24 cellular contexts compared by ENCODE assay signal in the genomic region with DNA sequence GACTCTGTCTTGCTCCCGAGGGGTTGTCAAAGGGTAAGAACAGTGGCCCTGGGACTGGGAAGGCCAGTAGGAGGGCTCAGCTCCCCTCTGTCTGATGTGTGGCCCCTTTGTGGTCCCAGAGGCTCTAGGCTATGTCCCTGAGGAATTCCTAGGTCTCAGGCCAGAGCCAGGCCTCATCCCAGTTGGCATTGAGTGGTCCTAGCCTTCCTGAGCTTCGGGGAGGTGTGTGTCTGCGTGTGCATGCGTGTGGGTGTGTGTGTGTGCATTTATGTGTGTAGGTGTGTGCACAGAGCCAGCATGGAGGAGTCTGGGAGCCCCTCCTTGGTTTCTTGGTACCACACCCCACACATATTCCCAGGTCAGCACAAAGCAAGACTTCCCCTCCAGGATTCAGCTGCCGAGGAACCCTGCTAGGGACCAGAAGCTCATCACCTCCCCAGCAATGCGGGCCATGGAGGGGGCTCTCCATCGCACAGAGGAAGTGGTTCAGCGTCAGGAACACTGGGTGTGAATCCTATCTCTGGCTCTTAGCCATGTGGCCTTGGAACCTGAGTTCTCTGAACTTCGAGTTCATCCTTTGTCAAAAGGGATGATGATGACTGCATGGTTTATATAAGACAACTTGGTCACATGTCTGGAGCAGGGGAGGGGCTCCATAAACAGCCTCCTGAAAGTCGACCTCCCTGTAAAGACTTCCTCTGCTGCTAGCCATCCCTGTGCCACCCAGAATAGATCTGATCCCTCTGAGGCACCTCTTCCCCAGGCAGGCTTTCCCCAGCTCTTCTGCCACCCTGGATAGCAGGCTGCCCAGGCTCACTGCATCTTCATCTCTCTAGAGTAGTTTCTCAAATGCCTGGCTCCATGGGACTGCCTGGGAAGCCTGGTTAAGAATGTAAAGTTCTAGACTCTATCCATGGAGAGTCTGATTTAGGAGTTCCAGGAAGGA. TPM values are rescaled to one million over a fixed set of nuclear protein-coding genes. Genes with fewer than 3 reads are reported as not detected.
DNase-seq lines count a peak whose midpoint lies in the region; ATAC-seq, FAIRE-seq and TF ChIP-seq lines count a peak whose summit lies in the region.
"Had no signal": no experiment of that assay in that cellular context is flagged by ENCODE, and none has a peak within 500 bp of the region (broad histone marks: within the 10 kb centered on the region; RNA-seq: fewer than 3 reads in every experiment).

No MANE protein-coding gene starts in this region.

- TF ChIP-seq EP300 in HepG2 (IDR thresholded peaks at IDR 0.05; ENCODE audit: low read depth in 2 of 2, low read length in 2 of 2): no peak
- TF ChIP-seq EP300 in HepG2 (CRISPR knock-in tag; IDR thresholded peaks at IDR 0.05; ENCODE audit: borderline replicate concordance): no peak

- no peaks in the 10 kb centered on the region for H4K20me1 ChIP-seq in HepG2 (ENCODE audit: insufficient read depth, low read length)

- H3K4me3 ChIP-seq in HepG2 (replicated peaks in 1 of 3; ENCODE audit: insufficient read depth in 1 of 3, low read depth in 2 of 3, low read length in 3 of 3): no peak overlapping the region
- no peak overlapping the region for H3K4me3 ChIP-seq in spleen
- no peak overlapping the region for H3K4me3 ChIP-seq in ascending aorta
- H3K4me3 ChIP-seq: esophagus muscularis mucosa, lung, thyroid gland had no signal

- H2AFZ ChIP-seq in HepG2 (ENCODE audit: low read length): no peak overlapping the region

- H3K79me2 ChIP-seq in HepG2 (ENCODE audit: insufficient read depth, low read length): no peaks in the 10 kb centered on the region

- H3K4me1 Mint-ChIP-seq in central memory CD8-positive, alpha-beta T cell: peaks cover 11% of the 10 kb centered on the region

- peak overlapping the region; percentile 10 for H3K27ac Mint-ChIP-seq in central memory CD8-positive, alpha-beta T cell (ENCODE audit: low read depth)
- H3K27ac Mint-ChIP-seq: activated naive CD8-positive, alpha-beta T cell; activated T-cell treated with anti-CD3 and anti-CD28 coated beads, Interleukin-2, amount 50 U/mL, for 24 hours; stimulated activated effector memory CD8-positive, alpha-beta T cell treated with anti-CD3 and anti-CD28 coated beads, Interleukin-12 subunit alpha, Interleukin-12 subunit beta, amount 100 ng/mL, for 72 hours had no signal

- BruUV-seq in HepG2 (replicated peaks; lab: Mats Ljungman, UMichigan): no TSS peak

- no peak for TF ChIP-seq POLR2A in HepG2 (IDR thresholded peaks at IDR 0.05; ENCODE audit: insufficient read depth in 1 of 2, low read depth in 2 of 2, low read length in 2 of 2)
- TF ChIP-seq POLR2A in spleen (IDR thresholded peaks at IDR 0.05): no peak

- FAIRE-seq in HepG2 (lab: Jason Lieb, UNC): no peak

- no peak overlapping the region for H3K27ac ChIP-seq in HepG2 (ENCODE audit: extremely low read length, insufficient read depth, low read length)
- no peak overlapping the region for H3K27ac ChIP-seq in spleen
- no peak overlapping the region for H3K27ac ChIP-seq in ascending aorta
- H3K27ac ChIP-seq: 22Rv1, esophagus muscularis mucosa, thyroid gland had no signal

- H3K9ac ChIP-seq in HepG2 (ENCODE audit: insufficient read depth, low read depth, low read length): no peak overlapping the region

- no peak for TF ChIP-seq RAD21 in HepG2 (CRISPR knock-in tag; IDR thresholded peaks at IDR 0.05)

- intact Hi-C loops in HepG2 (cut with micrococcal nuclease; ENCODE audit: unreplicated experiment): loop anchor here (5.0 kb wide), 2 partner anchors 40 to 115 kb away; partner anchors contain the start of gene GSTM4
- intact Hi-C loops in spleen (cut with DNase I; ENCODE audit: low total_unique reads): loop anchor here (5.0 kb wide), 1 partner anchor 130 kb away; no protein-coding TSS in a partner anchor
- intact Hi-C loops in ascending aorta (cut with DNase I): loop anchor here (5.0 kb wide), 2 partner anchors 35 to 130 kb away; no protein-coding TSS in a partner anchor

- POLR2A ChIA-PET in HepG2 (lab: Yijun Ruan, JAX): interaction anchor here (1.2 kb wide), 1 partner anchor 8 kb away, joined by 4 read pairs; the partner anchor contains the start of gene EPS8L3

- H3K4me3 Mint-ChIP-seq in central memory CD8-positive, alpha-beta T cell: no peak overlapping the region
- H3K4me3 Mint-ChIP-seq: activated naive CD8-positive, alpha-beta T cell; activated T-cell treated with anti-CD3 and anti-CD28 coated beads, Interleukin-2, amount 50 U/mL, for 24 hours; naive B cell; stimulated activated effector memory CD8-positive, alpha-beta T cell treated with anti-CD3 and anti-CD28 coated beads, Interleukin-12 subunit alpha, Interleukin-12 subunit beta, amount 100 ng/mL, for 72 hours had no signal

- TF ChIP-seq CTCF in HepG2 (CRISPR knock-in tag; IDR thresholded peaks at IDR 0.05): no peak
- TF ChIP-seq CTCF in spleen (IDR thresholded peaks at IDR 0.05 in 8 of 11, conservative IDR thresholded peaks at IDR 0.05 in 3 of 11): no peak
- no peak for TF ChIP-seq CTCF in ascending aorta (IDR thresholded peaks at IDR 0.05)

- in situ Hi-C loops in HepG2 (cut with HindIII; ENCODE audit: extremely low pct_ligation_motif_present, low pct_unique_long_range_greater_than_20kb): loop anchor here (5.0 kb wide), 3 partner anchors 55 to 225 kb away; partner anchors contain the start of gene GNAI3

- H3K4me1 ChIP-seq in HepG2 (ENCODE audit: insufficient read depth, low read length): peaks cover 42% of the 10 kb centered on the region
- peaks cover 0 to 20% (median 7%) of the 10 kb centered on the region in 6 donors for H3K4me1 ChIP-seq in spleen
- H3K4me1 ChIP-seq in ascending aorta: peaks cover 0 to 6% of the 10 kb centered on the region in 2 donors

- 48% methylated on average over 6 of the region's 10 CpGs for WGBS in HepG2 (ENCODE audit: low lambda C conversion rate)
- WGBS in spleen, 5 donors: 53 to 67% (median 56%) methylated on average over 10 of the region's 10 CpGs

- H3K9me3 ChIP-seq in HepG2 (ENCODE audit: low read length) (no peaks in the 10 kb centered on the region), spleen (no peaks in the 10 kb centered on the region), ascending aorta (no peaks in the 10 kb centered on the region)
- H3K9me3 ChIP-seq: BE2C, esophagus muscularis mucosa, thyroid gland had no signal

- H3K36me3 ChIP-seq in HepG2 (replicated peaks in 1 of 2; ENCODE audit: control insufficient read depth in 1 of 2, insufficient read depth in 2 of 2, low read length in 2 of 2): no peaks in the 10 kb centered on the region
- H3K36me3 ChIP-seq in spleen: no peaks in the 10 kb centered on the region
- H3K36me3 ChIP-seq in ascending aorta: no peaks in the 10 kb centered on the region
- H3K36me3 ChIP-seq: BE2C, esophagus muscularis mucosa, thyroid gland had no signal

- CTCF ChIA-PET in HepG2 (lab: Yijun Ruan, JAX; ENCODE audit: low intra/inter-chr PET ratio, low total read pairs): interaction anchor here (0.8 kb wide), 1 partner anchor 129 kb away, joined by 4 read pairs; no protein-coding TSS in a partner anchor

- no peaks in the 10 kb centered on the region for H3K36me3 Mint-ChIP-seq in central memory CD8-positive, alpha-beta T cell (ENCODE audit: insufficient read depth)
- H3K36me3 Mint-ChIP-seq: activated naive CD8-positive, alpha-beta T cell; naive B cell; stimulated activated effector memory CD8-positive, alpha-beta T cell treated with anti-CD3 and anti-CD28 coated beads, Interleukin-12 subunit alpha, Interleukin-12 subunit beta, amount 100 ng/mL, for 72 hours had no signal

- DNase-seq in DMS 273 (lab: John Stamatoyannopoulos, UW; ENCODE audit: unreplicated experiment): peak; percentile 12
- no peak for DNase-seq in DMS 273 treated with DMSO at 0.1 percent for 48 hours (lab: John Stamatoyannopoulos, UW)
- DNase-seq in central memory CD8-positive, alpha-beta T cell (ENCODE audit: low spot score in 2 of 2): no peak
- DNase-seq in HepG2 (ENCODE audit: low spot score): peak; percentile 50
- peak; percentile 58 for DNase-seq in spleen
- no peak for DNase-seq in activated CD4-positive, CD25-positive, alpha-beta regulatory T cell treated with anti-CD3 and anti-CD28 coated beads, Interleukin-2, amount 50 U/mL, for 72 hours
- DNase-seq in OCI-M2 (lab: John Stamatoyannopoulos, UW; ENCODE audit: unreplicated experiment): no peak
- no peak for DNase-seq in ascending aorta (ENCODE audit: low spot score in 2 of 2)
- DNase-seq: activated CD4-positive, alpha-beta T cell treated with anti-CD3 and anti-CD28 coated beads, Interleukin-2, amount 50 U/mL, for 48 hours; activated T-cell treated with anti-CD3 and anti-CD28 coated beads, Interleukin-2, amount 50 U/mL, for 24 hours; BE2C; naive B cell; NCI-H1436 treated with DMSO at 0.1 percent for 48 hours; NCI-H2171 treated with DMSO at 0.1 percent for 48 hours; SW 1271; thyroid gland had no signal

- H3K9me3 Mint-ChIP-seq in central memory CD8-positive, alpha-beta T cell: no peaks in the 10 kb centered on the region
- H3K9me3 Mint-ChIP-seq: activated T-cell treated with anti-CD3 and anti-CD28 coated beads, Interleukin-2, amount 50 U/mL, for 24 hours; naive B cell; stimulated activated effector memory CD8-positive, alpha-beta T cell treated with anti-CD3 and anti-CD28 coated beads, Interleukin-12 subunit alpha, Interleukin-12 subunit beta, amount 100 ng/mL, for 72 hours had no signal

- no peak for ATAC-seq in central memory CD8-positive, alpha-beta T cell (replicated peaks; ENCODE audit: extremely low read depth, poor library complexity, severe bottlenecking)
- ATAC-seq in HepG2: no peak; the same call in 2 of the 3 replicates
- ATAC-seq: HCT116; Panc1; stimulated activated effector memory CD8-positive, alpha-beta T cell treated with anti-CD3 and anti-CD28 coated beads, Interleukin-12 subunit alpha, Interleukin-12 subunit beta, amount 100 ng/mL, for 72 hours had no signal

- H3K4me2 ChIP-seq in HepG2 (ENCODE audit: low read depth, low read length): no peak overlapping the region

- H3K27me3 ChIP-seq in HepG2 (ENCODE audit: control insufficient read depth in 1 of 2, insufficient read depth in 2 of 2, low read length in 2 of 2) (peaks cover 2 to 19% of the 10 kb centered on the region in 2 experiments; a peak in 3 of 5 replicates), spleen (replicated peaks in 1 of 7) (peaks cover 0 to 6% (median 0%) of the 10 kb centered on the region in 7 donors), ascending aorta (no peaks in the 10 kb centered on the region)
- H3K27me3 ChIP-seq: BE2C, esophagus muscularis mucosa, thyroid gland had no signal

- peaks cover 10% of the 10 kb centered on the region for H3K27me3 Mint-ChIP-seq in central memory CD8-positive, alpha-beta T cell
- H3K27me3 Mint-ChIP-seq: activated naive CD8-positive, alpha-beta T cell; activated T-cell treated with anti-CD3 and anti-CD28 coated beads, Interleukin-2, amount 50 U/mL, for 24 hours had no signal

RNA-seq across cellular contexts. Expression of gene EPS8L3, which starts 8.3 kb away (rescaled TPM):
- total RNA-seq in HepG2 (2016; rRNA removed; fragmentation: Illumina TruSeq; extraction: Trizol) (7.6 and 18.2 TPM in 2 replicates), spleen (1 to 10 TPM in 1 of 7 donors, not detected in 6; 1.2 TPM), ascending aorta (not detected)
- 3.1 and 3.5 TPM in 2 replicates for total RNA-seq in HepG2 (2016; cell fraction: cytosol; rRNA removed; fragmentation: Illumina TruSeq; extraction: Trizol; ENCODE audit: low read depth)
- 6.3 and 18.1 TPM in 2 replicates for total RNA-seq in HepG2 (2016; cell fraction: insoluble cytoplasmic fraction; rRNA removed; fragmentation: Illumina TruSeq; extraction: Trizol)
- total RNA-seq in HepG2 (2016; cell fraction: membrane; rRNA removed; fragmentation: Illumina TruSeq; extraction: Trizol): 4.6 and 5.1 TPM in 2 replicates
- total RNA-seq in HepG2 (2016; cell fraction: nucleus; rRNA removed; fragmentation: Illumina TruSeq; extraction: Trizol): 21.5 and 27.6 TPM in 2 replicates
- polyA plus RNA-seq in HepG2 (2011; rRNA removed) (106 and 127 TPM in 2 replicates), spleen (not detected)
- polyA plus RNA-seq in HepG2 (2011; cell fraction: cytosol; rRNA removed): 24.6 and 30.4 TPM in 2 replicates
- polyA plus RNA-seq in HepG2 (2011; cell fraction: nucleus; rRNA removed): 854 and 1,047 TPM in 2 replicates
- 79.1 and 95.8 TPM in 2 replicates for polyA plus RNA-seq in HepG2 (2012)
- 3.0 and 3.7 TPM in 2 replicates for polyA plus RNA-seq in HepG2 (2016; cell fraction: cytosol; fragmentation: Illumina TruSeq; extraction: Trizol; ENCODE audit: low read depth)
- 11.9 and 13.8 TPM in 2 replicates for polyA plus RNA-seq in HepG2 (2016; cell fraction: insoluble cytoplasmic fraction; fragmentation: Illumina TruSeq; extraction: Trizol; ENCODE audit: low read depth)
- polyA plus RNA-seq in HepG2 (2016; cell fraction: membrane; fragmentation: Illumina TruSeq; extraction: Trizol; ENCODE audit: low read depth): 4.6 and 5.0 TPM in 2 replicates
- polyA plus RNA-seq in HepG2 (2016; cell fraction: nucleus; fragmentation: Illumina TruSeq; extraction: Trizol; ENCODE audit: insufficient read depth, low read depth): 139 and 140 TPM in 2 replicates
- polyA minus RNA-seq in HepG2 (2011; rRNA and poly(A)+ RNA removed; ENCODE audit: low replicate concordance): 2.2 and 43.5 TPM in 2 replicates
- 15.7 and 17.0 TPM in 2 replicates for polyA minus RNA-seq in HepG2 (2011; cell fraction: cytosol; rRNA and poly(A)+ RNA removed)
- polyA minus RNA-seq in HepG2 (2011; cell fraction: nucleus; rRNA and poly(A)+ RNA removed): 107 and 127 TPM in 2 replicates
- total RNA-seq: G401, thyroid gland had no signal

RNA-seq across cellular contexts. Expression of gene GSTM3, which starts 31.1 kb away (rescaled TPM):
- 127 and 150 TPM in 2 replicates for total RNA-seq in HepG2 (2016; rRNA removed; fragmentation: Illumina TruSeq; extraction: Trizol)
- 35.2 and 40.3 TPM in 2 replicates for total RNA-seq in HepG2 (2016; cell fraction: cytosol; rRNA removed; fragmentation: Illumina TruSeq; extraction: Trizol; ENCODE audit: low read depth)
- total RNA-seq in HepG2 (2016; cell fraction: insoluble cytoplasmic fraction; rRNA removed; fragmentation: Illumina TruSeq; extraction: Trizol): 127 and 162 TPM in 2 replicates
- total RNA-seq in HepG2 (2016; cell fraction: membrane; rRNA removed; fragmentation: Illumina TruSeq; extraction: Trizol): 35.2 and 39.0 TPM in 2 replicates
- 49.3 and 64.9 TPM in 2 replicates for total RNA-seq in HepG2 (2016; cell fraction: nucleus; rRNA removed; fragmentation: Illumina TruSeq; extraction: Trizol)
- 124 and 142 TPM in 2 replicates for polyA plus RNA-seq in HepG2 (2011; rRNA removed)
- polyA plus RNA-seq in HepG2 (2011; cell fraction: cytosol; rRNA removed): 105 and 126 TPM in 2 replicates
- polyA plus RNA-seq in HepG2 (2011; cell fraction: nucleus; rRNA removed): 39.2 and 41.5 TPM in 2 replicates
- polyA plus RNA-seq in HepG2 (2012): 102 and 104 TPM in 2 replicates
- 37.0 and 38.1 TPM in 2 replicates for polyA plus RNA-seq in HepG2 (2016; cell fraction: cytosol; fragmentation: Illumina TruSeq; extraction: Trizol; ENCODE audit: low read depth)
- 128 and 138 TPM in 2 replicates for polyA plus RNA-seq in HepG2 (2016; cell fraction: insoluble cytoplasmic fraction; fragmentation: Illumina TruSeq; extraction: Trizol; ENCODE audit: low read depth)
- 28.9 and 29.1 TPM in 2 replicates for polyA plus RNA-seq in HepG2 (2016; cell fraction: membrane; fragmentation: Illumina TruSeq; extraction: Trizol; ENCODE audit: low read depth)
- polyA plus RNA-seq in HepG2 (2016; cell fraction: nucleus; fragmentation: Illumina TruSeq; extraction: Trizol; ENCODE audit: insufficient read depth, low read depth): 66.5 and 79.1 TPM in 2 replicates
- polyA minus RNA-seq in HepG2 (2011; rRNA and poly(A)+ RNA removed; ENCODE audit: low replicate concordance): 34.6 and 95.6 TPM in 2 replicates
- polyA minus RNA-seq in HepG2 (2011; cell fraction: cytosol; rRNA and poly(A)+ RNA removed): 31.6 and 39.1 TPM in 2 replicates
- polyA minus RNA-seq in HepG2 (2011; cell fraction: nucleus; rRNA and poly(A)+ RNA removed): 15.7 and 24.2 TPM in 2 replicates
- 10 to 100 TPM in 6 of 7 donors, 1 to 10 TPM in 1; 8.9 to 42.4 (median 21.9) TPM for total RNA-seq in spleen
- 10 to 100 TPM; 11.2 to 44.0 (median 16.9) TPM for polyA plus RNA-seq in spleen
- 59.2 TPM for total RNA-seq in ascending aorta

RNA-seq across cellular contexts. Expression of gene GSTM5, which starts 59.9 kb away (rescaled TPM):
- total RNA-seq in HepG2 (2016; rRNA removed; fragmentation: Illumina TruSeq; extraction: Trizol): not detected in 2 replicates
- not detected in 2 replicates for total RNA-seq in HepG2 (2016; cell fraction: cytosol; rRNA removed; fragmentation: Illumina TruSeq; extraction: Trizol; ENCODE audit: low read depth)
- total RNA-seq in HepG2 (2016; cell fraction: insoluble cytoplasmic fraction; rRNA removed; fragmentation: Illumina TruSeq; extraction: Trizol): not detected in 2 replicates
- not detected in 2 replicates for total RNA-seq in HepG2 (2016; cell fraction: membrane; rRNA removed; fragmentation: Illumina TruSeq; extraction: Trizol)
- not detected in 2 replicates for total RNA-seq in HepG2 (2016; cell fraction: nucleus; rRNA removed; fragmentation: Illumina TruSeq; extraction: Trizol)
- not detected in 2 replicates for polyA plus RNA-seq in HepG2 (2011; rRNA removed)
- not detected in 2 replicates for polyA plus RNA-seq in HepG2 (2011; cell fraction: cytosol; rRNA removed)
- polyA plus RNA-seq in HepG2 (2011; cell fraction: nucleus; rRNA removed): 0.23 TPM in 1 of 2 replicates, not detected in the other
- polyA plus RNA-seq in HepG2 (2012): not detected in 2 replicates
- polyA plus RNA-seq in HepG2 (2016; cell fraction: cytosol; fragmentation: Illumina TruSeq; extraction: Trizol; ENCODE audit: low read depth): not detected in 2 replicates
- not detected in 2 replicates for polyA plus RNA-seq in HepG2 (2016; cell fraction: insoluble cytoplasmic fraction; fragmentation: Illumina TruSeq; extraction: Trizol; ENCODE audit: low read depth)
- not detected in 2 replicates for polyA plus RNA-seq in HepG2 (2016; cell fraction: membrane; fragmentation: Illumina TruSeq; extraction: Trizol; ENCODE audit: low read depth)
- polyA plus RNA-seq in HepG2 (2016; cell fraction: nucleus; fragmentation: Illumina TruSeq; extraction: Trizol; ENCODE audit: insufficient read depth, low read depth): not detected in 2 replicates
- polyA minus RNA-seq in HepG2 (2011; rRNA and poly(A)+ RNA removed; ENCODE audit: low replicate concordance): 0.06 and 0.56 TPM in 2 replicates
- polyA minus RNA-seq in HepG2 (2011; cell fraction: cytosol; rRNA and poly(A)+ RNA removed): not detected in 2 replicates
- 0.13 TPM in 1 of 2 replicates, not detected in the other for polyA minus RNA-seq in HepG2 (2011; cell fraction: nucleus; rRNA and poly(A)+ RNA removed)
- total RNA-seq in spleen: 10 to 100 TPM in 1 of 7 donors, 1 to 10 TPM in 6; 1.4 to 13.1 (median 3.7) TPM
- 1 to 10 TPM; 2.8 to 4.2 (median 3.4) TPM for polyA plus RNA-seq in spleen
- total RNA-seq in ascending aorta: 23.3 TPM

Comparison
In these comparisons a context has a peak if more than half of its experiments do, and no peak if none do; other contexts are left out.
1. DNase-seq: peak in DMS 273 (single experiment), HepG2 (single experiment) and spleen (single experiment); none in DMS 273 treated with DMSO at 0.1 percent for 48 hours (single experiment), central memory CD8-positive, alpha-beta T cell (0 of 2), activated CD4-positive, CD25-positive, alpha-beta regulatory T cell treated with anti-CD3 and anti-CD28 coated beads, Interleukin-2, amount 50 U/mL, for 72 hours (single experiment), OCI-M2 (single experiment) and ascending aorta (0 of 2).